In the genomic region with DNA sequence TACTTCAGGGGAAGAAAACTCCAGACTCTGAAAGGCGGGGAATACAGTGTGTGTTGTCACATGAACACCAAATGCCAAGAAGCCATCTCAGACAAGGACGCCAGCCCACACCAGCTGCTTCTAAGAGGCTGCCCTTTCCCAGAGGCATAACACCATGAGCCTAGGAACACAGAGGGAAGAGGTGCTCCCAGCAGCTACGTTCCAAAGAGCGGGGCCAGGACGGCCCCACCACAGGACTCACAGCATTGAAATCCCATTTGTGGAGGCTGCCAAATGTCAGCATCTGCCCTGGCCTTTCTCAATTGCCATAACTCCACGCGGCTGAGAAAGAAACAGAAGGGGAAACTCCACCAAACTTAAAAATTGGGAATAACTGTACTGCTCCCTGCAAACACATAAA, we compare ENCODE assay signal across 14 cellular contexts. TPM values are rescaled to one million over a fixed set of nuclear protein-coding genes. Genes with fewer than 3 reads are reported as not detected.
A peak's percentile ranks its signal among the peaks of the same experiment; 100 is the strongest.
DNase-seq lines count a peak whose midpoint lies in the region; ATAC-seq and TF ChIP-seq lines count a peak whose summit lies in the region.
"Had no signal": no experiment of that assay in that cellular context is flagged by ENCODE, and none has a peak within 500 bp of the region (broad histone marks: within the 10 kb centered on the region; RNA-seq: fewer than 3 reads in every experiment).

No MANE protein-coding gene starts in this region.

- TF ChIP-seq CTCF in fibroblast of villous mesenchyme (IDR thresholded peaks at IDR 0.05; ENCODE audit: insufficient read depth, low read depth, low read length) (no peak), neural progenitor cell (IDR thresholded peaks at IDR 0.05) (no peak)

- H3K27ac ChIP-seq in neural progenitor cell, result no peak overlapping the region
- H3K27ac ChIP-seq: colonic mucosa, KMS-11 had no signal

- no peaks in the 10 kb centered on the region for H4K20me1 ChIP-seq in neural progenitor cell (ENCODE audit: low read depth)

- H3K36me3 ChIP-seq in neural progenitor cell, result no peaks in the 10 kb centered on the region
- H3K36me3 ChIP-seq: colonic mucosa had no signal

- H3K36me3 Mint-ChIP-seq in neural progenitor cell, result no peaks in the 10 kb centered on the region
- H3K36me3 Mint-ChIP-seq: naive B cell had no signal

- no peaks in the 10 kb centered on the region for H3K27me3 ChIP-seq in neural progenitor cell
- H3K27me3 ChIP-seq: colonic mucosa had no signal

- no peak overlapping the region for H3K4me2 ChIP-seq in neural progenitor cell
- H3K4me2 ChIP-seq: KMS-11 had no signal

- no peak overlapping the region for H3K4me3 ChIP-seq in fibroblast of villous mesenchyme (ENCODE audit: low read depth, low read length)
- no peak overlapping the region for H3K4me3 ChIP-seq in neural progenitor cell
- H3K4me3 ChIP-seq: colonic mucosa had no signal

- DNase-seq in Right ventricle myocardium inferior (ENCODE audit: missing footprints), result no peak
- DNase-seq in cardiac septum (ENCODE audit: low spot score), result no peak
- peak; percentile 39 for DNase-seq in fibroblast of villous mesenchyme (ENCODE audit: low read depth)
- DNase-seq in neural progenitor cell (ENCODE audit: low spot score), result no peak
- DNase-seq in retina, result no peak
- DNase-seq in COLO668 (lab: John Stamatoyannopoulos, UW; ENCODE audit: unreplicated experiment), result no peak
- no peak for DNase-seq in stimulated activated naive CD4-positive, alpha-beta T cell (lab: John Stamatoyannopoulos, UW)
- no peak for DNase-seq in HuH-7 (ENCODE audit: low spot score)
- DNase-seq: activated CD8-positive, alpha-beta memory T cell treated with anti-CD3 and anti-CD28 coated beads for 24 hours; activated naive CD4-positive, alpha-beta T cell treated with Interleukin-2 at 50 U/mL for 16 hours; colonic mucosa; naive B cell; NCI-H187 had no signal

- peaks cover 11% of the 10 kb centered on the region for H3K27me3 Mint-ChIP-seq in neural progenitor cell (ENCODE audit: insufficient read depth, low read depth)

- H3K4me3 Mint-ChIP-seq in neural progenitor cell, result no peak overlapping the region

- peaks cover 45% of the 10 kb centered on the region for H3K4me1 Mint-ChIP-seq in neural progenitor cell

- H3F3A ChIP-seq in neural progenitor cell (ENCODE audit: low read depth), result no peaks in the 10 kb centered on the region

- H3K79me2 ChIP-seq in neural progenitor cell (ENCODE audit: low read depth), result no peaks in the 10 kb centered on the region

- H2AFZ ChIP-seq in neural progenitor cell (replicated peaks), result no peak overlapping the region

- no peaks in the 10 kb centered on the region for H3K9me3 ChIP-seq in neural progenitor cell (ENCODE audit: low read depth)
- H3K9me3 ChIP-seq: colonic mucosa had no signal

- H3K27ac Mint-ChIP-seq in neural progenitor cell, result peak overlapping the region; percentile 39
- H3K27ac Mint-ChIP-seq: naive B cell had no signal

- no peaks in the 10 kb centered on the region for H3K4me1 ChIP-seq in neural progenitor cell
- H3K4me1 ChIP-seq: colonic mucosa had no signal

- H3K9ac ChIP-seq in neural progenitor cell, result no peak overlapping the region
- H3K9ac ChIP-seq: KMS-11 had no signal

- intact Hi-C loops in Right ventricle myocardium inferior (cut with DNase I), result no loop called here
- intact Hi-C loops in cardiac septum (cut with DNase I), result no loop called here

- ATAC-seq in Right ventricle myocardium inferior, result peak; percentile 69

- peaks cover 14% of the 10 kb centered on the region for H3K9me3 Mint-ChIP-seq in neural progenitor cell

RNA-seq across cellular contexts. Expression of a gene that starts 20.1 kb away (rescaled TPM):
- total RNA-seq in Right ventricle myocardium inferior, result 31.3 TPM
- total RNA-seq in cardiac septum, result 35.1 TPM
- total RNA-seq in fibroblast of villous mesenchyme, result 31.2 and 118 TPM in 2 replicates
- total RNA-seq in neural progenitor cell (ENCODE audit: low replicate concordance), result 140 and 224 TPM in 2 replicates
